Comparison of ENCODE assay signal across 8 cellular contexts in genomic region chr1:153567621-153568366, GRCh38. TPM values are rescaled to one million over a fixed set of nuclear protein-coding genes. Genes with fewer than 3 reads are reported as not detected.
DNase-seq lines count a peak whose midpoint lies in the region; ATAC-seq, FAIRE-seq and TF ChIP-seq lines count a peak whose summit lies in the region.

No MANE protein-coding gene starts in this region.

- no peak for DNase-seq in AG04450 (ENCODE audit: low read depth, low spot score)
- peak; percentile 39 for DNase-seq in Karpas-422
- DNase-seq in activated naive CD4-positive, alpha-beta T cell treated with anti-CD3 and anti-CD28 coated beads, Interleukin-2, amount 50 U/mL, for 72 hours (ENCODE audit: low spot score in 2 of 2), result peak; percentile 67 to 72
- DNase-seq in HepG2 (ENCODE audit: low spot score), result peak; percentile 50
- no peak for DNase-seq in NCI-H187 (lab: John Stamatoyannopoulos, UW)
- DNase-seq in MV-4-11 (lab: John Stamatoyannopoulos, UW), result no peak

- BruUV-seq in HepG2 (replicated peaks; lab: Mats Ljungman, UMichigan), result no TSS peak

- H3K36me3 Mint-ChIP-seq in activated naive CD4-positive, alpha-beta T cell treated with anti-CD3 and anti-CD28 coated beads, Interleukin-2, amount 50 U/mL, for 72 hours, result no peaks in the 10 kb centered on the region

- TF ChIP-seq POLR2A in HepG2 (IDR thresholded peaks at IDR 0.05; ENCODE audit: insufficient read depth in 1 of 2, low read depth in 2 of 2, low read length in 2 of 2), result no peak

- H3K79me2 ChIP-seq in Karpas-422 (ENCODE audit: low read length), result no peaks in the 10 kb centered on the region
- H3K79me2 ChIP-seq in HepG2 (ENCODE audit: insufficient read depth, low read length), result no peaks in the 10 kb centered on the region

- H3K4me2 ChIP-seq in Karpas-422 (ENCODE audit: low read depth, low read length, poor library complexity, severe bottlenecking) (no peak overlapping the region), HepG2 (ENCODE audit: low read depth, low read length) (peak overlapping the region; percentile 82)

- H2AFZ ChIP-seq in Karpas-422 (ENCODE audit: low read length) (no peak overlapping the region), HepG2 (ENCODE audit: low read length) (no peak overlapping the region)

- H3K4me1 ChIP-seq in Karpas-422 (ENCODE audit: low read length) (peaks cover 3% of the 10 kb centered on the region; the same call in 1 of the 2 replicates), HepG2 (ENCODE audit: insufficient read depth, low read length) (peaks cover 61% of the 10 kb centered on the region), stomach smooth muscle (ENCODE audit: control insufficient read depth, insufficient read depth, low read length) (peaks cover 36% of the 10 kb centered on the region)

- WGBS in HepG2 (ENCODE audit: low lambda C conversion rate), result 85% methylated on average over 22 of the region's 22 CpGs

- no peak for TF ChIP-seq RAD21 in HepG2 (CRISPR knock-in tag; IDR thresholded peaks at IDR 0.05)

- H3K4me3 ChIP-seq in AG04450 (ENCODE audit: low read depth, low read length) (no peak overlapping the region), Karpas-422 (ENCODE audit: low read length) (no peak overlapping the region), HepG2 (replicated peaks in 1 of 3; ENCODE audit: insufficient read depth in 1 of 3, low read depth in 2 of 3, low read length in 3 of 3) (peak overlapping the region in 1 of 3 experiments; percentile 59; a peak in 2 of 6 replicates), stomach smooth muscle (ENCODE audit: low read length in 2 of 2) (peak overlapping the region; percentile 60 to 73)

- H4K20me1 ChIP-seq in Karpas-422 (ENCODE audit: insufficient read depth, low read depth, low read length) (no peaks in the 10 kb centered on the region), HepG2 (ENCODE audit: insufficient read depth, low read length) (no peaks in the 10 kb centered on the region)

- H3K27ac Mint-ChIP-seq in activated naive CD4-positive, alpha-beta T cell treated with anti-CD3 and anti-CD28 coated beads, Interleukin-2, amount 50 U/mL, for 72 hours, result peak overlapping the region; percentile 81 to 99

- peak overlapping the region; percentile 100 for H3K27ac ChIP-seq in AG04450 (ENCODE audit: low read depth, low read length)
- no peak overlapping the region for H3K27ac ChIP-seq in Karpas-422 (ENCODE audit: low read length)
- H3K27ac ChIP-seq in HepG2 (ENCODE audit: extremely low read length, insufficient read depth, low read length), result peak overlapping the region; percentile 32
- H3K27ac ChIP-seq in stomach smooth muscle (ENCODE audit: low read length), result peak overlapping the region; percentile 46

- H3K9me2 ChIP-seq in Karpas-422 (replicated peaks; ENCODE audit: insufficient read depth, low read length), result no peaks in the 10 kb centered on the region

- H3K27me3 ChIP-seq in AG04450 (ENCODE audit: control insufficient read depth, insufficient read depth, low read length) (no peaks in the 10 kb centered on the region), Karpas-422 (ENCODE audit: low read length) (no peaks in the 10 kb centered on the region), HepG2 (ENCODE audit: control insufficient read depth in 1 of 2, insufficient read depth in 2 of 2, low read length in 2 of 2) (no peaks in the 10 kb centered on the region), stomach smooth muscle (ENCODE audit: control insufficient read depth in 1 of 2, insufficient read depth in 2 of 2, low read length in 2 of 2) (no peaks in the 10 kb centered on the region)

- POLR2A ChIA-PET in AG04450 (lab: Yijun Ruan, JAX), result interaction anchor here (1.1 to 2.4 kb wide), 6 partner anchors 32 to 423 kb away, joined by 3 to 20 read pairs (median 6); partner anchors contain the start of genes CHTOP, RPS27, S100A1 and S100A13
- POLR2A ChIA-PET in HepG2 (lab: Yijun Ruan, JAX), result interaction anchor here (0.8 to 1.8 kb wide), 12 partner anchors 11 to 201 kb away, joined by 3 to 19 read pairs (median 5); partner anchors contain the start of genes CHTOP, INTS3, S100A13 and S100A16

- H3K9me3 ChIP-seq in AG04450 (ENCODE audit: control insufficient read depth, insufficient read depth, low read length) (no peaks in the 10 kb centered on the region), Karpas-422 (ENCODE audit: low read length) (no peaks in the 10 kb centered on the region), HepG2 (ENCODE audit: low read length) (no peaks in the 10 kb centered on the region), stomach smooth muscle (ENCODE audit: control insufficient read depth in 2 of 2, low read length in 2 of 2) (no peaks in the 10 kb centered on the region)

- in situ Hi-C loops in HepG2 (cut with HindIII; ENCODE audit: extremely low pct_ligation_motif_present, low pct_unique_long_range_greater_than_20kb), result loop anchor here (5.0 kb wide), 2 partner anchors 35 to 60 kb away; no protein-coding TSS in a partner anchor

- FAIRE-seq in HepG2 (lab: Jason Lieb, UNC), result no peak

- ATAC-seq in activated naive CD4-positive, alpha-beta T cell treated with anti-CD3 and anti-CD28 coated beads, Interleukin-2, amount 50 U/mL, for 72 hours, result peak; percentile 32 to 68
- ATAC-seq in HepG2, result no peak
- no peak for ATAC-seq in GM21528 (IDR thresholded peaks at IDR 0.05; ENCODE audit: low FRiP score, unreplicated experiment)

- H3K9me3 Mint-ChIP-seq in activated naive CD4-positive, alpha-beta T cell treated with anti-CD3 and anti-CD28 coated beads, Interleukin-2, amount 50 U/mL, for 72 hours, result no peaks in the 10 kb centered on the region

- H3K9ac ChIP-seq in Karpas-422 (ENCODE audit: low read length) (no peak overlapping the region), HepG2 (ENCODE audit: insufficient read depth, low read depth, low read length) (peak overlapping the region; percentile 29; the same call in 1 of the 2 replicates), stomach smooth muscle (ENCODE audit: low read length in 2 of 2) (peak overlapping the region; percentile 64 to 71)

- TF ChIP-seq CTCF in AG04450 (IDR thresholded peaks at IDR 0.05; ENCODE audit: low read depth, low read length), result no peak
- no peak for TF ChIP-seq CTCF in HepG2 (CRISPR knock-in tag; IDR thresholded peaks at IDR 0.05)

- TF ChIP-seq EP300 in HepG2 (IDR thresholded peaks at IDR 0.05; ENCODE audit: low read depth in 2 of 2, low read length in 2 of 2) (no peak), HepG2 (CRISPR knock-in tag; IDR thresholded peaks at IDR 0.05; ENCODE audit: borderline replicate concordance) (no peak)

- H3K36me3 ChIP-seq in Karpas-422 (ENCODE audit: insufficient read depth, low read length) (no peaks in the 10 kb centered on the region), HepG2 (replicated peaks in 1 of 2; ENCODE audit: control insufficient read depth in 1 of 2, insufficient read depth in 2 of 2, low read length in 2 of 2) (no peaks in the 10 kb centered on the region), stomach smooth muscle (ENCODE audit: control insufficient read depth in 2 of 2, insufficient read depth in 2 of 2, low read length in 2 of 2) (no peaks in the 10 kb centered on the region)

- intact Hi-C loops in HepG2 (cut with micrococcal nuclease; ENCODE audit: unreplicated experiment), result loop anchor here (1.0 kb wide), 2 partner anchors 34 to 56 kb away; no protein-coding TSS in a partner anchor

- CTCF ChIA-PET in AG04450 (lab: Charles Lee), result interaction anchor here (0.5 to 7.0 kb wide), 27 partner anchors 9 to 218 kb away, joined by 3 to 165 read pairs (median 5); partner anchors contain the start of genes S100A13, S100A5 and S100A6
- CTCF ChIA-PET in HepG2 (lab: Yijun Ruan, JAX; ENCODE audit: low intra/inter-chr PET ratio, low total read pairs), result interaction anchor here (2.9 to 3.5 kb wide), 2 partner anchors 35 to 57 kb away, joined by 42 to 63 read pairs; no protein-coding TSS in a partner anchor

RNA-seq across cellular contexts. Expression of gene S100A2, which starts 2.1 kb away (rescaled TPM):
- 3.9 and 5.2 TPM in 2 replicates for polyA plus RNA-seq in AG04450 (2011; rRNA removed)
- polyA minus RNA-seq in AG04450 (2011; rRNA and poly(A)+ RNA removed), result 1.3 and 3.0 TPM in 2 replicates
- total RNA-seq in Karpas-422 (2014; rRNA removed; shearing (Covaris generic); ENCODE audit: low replicate concordance), result not detected in 2 replicates
- 1 to 10 TPM; 1.0 to 7.8 TPM for total RNA-seq in activated naive CD4-positive, alpha-beta T cell treated with anti-CD3 and anti-CD28 coated beads, Interleukin-2, amount 50 U/mL, for 72 hours
- 1.2 and 1.4 TPM in 2 replicates for total RNA-seq in HepG2 (2016; rRNA removed; fragmentation: Illumina TruSeq; extraction: Trizol)
- 2.0 and 3.0 TPM in 2 replicates for total RNA-seq in HepG2 (2016; cell fraction: cytosol; rRNA removed; fragmentation: Illumina TruSeq; extraction: Trizol; ENCODE audit: low read depth)
- total RNA-seq in HepG2 (2016; cell fraction: insoluble cytoplasmic fraction; rRNA removed; fragmentation: Illumina TruSeq; extraction: Trizol), result 1.6 and 2.1 TPM in 2 replicates
- 2.0 and 2.6 TPM in 2 replicates for total RNA-seq in HepG2 (2016; cell fraction: membrane; rRNA removed; fragmentation: Illumina TruSeq; extraction: Trizol)
- 0.50 and 1.2 TPM in 2 replicates for total RNA-seq in HepG2 (2016; cell fraction: nucleus; rRNA removed; fragmentation: Illumina TruSeq; extraction: Trizol)
- polyA plus RNA-seq in HepG2 (2011; rRNA removed), result 1.2 and 1.4 TPM in 2 replicates
- polyA plus RNA-seq in HepG2 (2011; cell fraction: cytosol; rRNA removed), result 1.2 and 1.7 TPM in 2 replicates
- 0.52 and 0.93 TPM in 2 replicates for polyA plus RNA-seq in HepG2 (2011; cell fraction: nucleus; rRNA removed)
- 0.30 and 1.1 TPM in 2 replicates for polyA plus RNA-seq in HepG2 (2012)
- polyA plus RNA-seq in HepG2 (2016; cell fraction: cytosol; fragmentation: Illumina TruSeq; extraction: Trizol; ENCODE audit: low read depth), result 1.6 and 1.8 TPM in 2 replicates
- 1.6 TPM in 2 replicates for polyA plus RNA-seq in HepG2 (2016; cell fraction: insoluble cytoplasmic fraction; fragmentation: Illumina TruSeq; extraction: Trizol; ENCODE audit: low read depth)
- 1.9 and 2.6 TPM in 2 replicates for polyA plus RNA-seq in HepG2 (2016; cell fraction: membrane; fragmentation: Illumina TruSeq; extraction: Trizol; ENCODE audit: low read depth)
- polyA plus RNA-seq in HepG2 (2016; cell fraction: nucleus; fragmentation: Illumina TruSeq; extraction: Trizol; ENCODE audit: insufficient read depth, low read depth), result 1.4 and 1.6 TPM in 2 replicates
- polyA minus RNA-seq in HepG2 (2011; rRNA and poly(A)+ RNA removed; ENCODE audit: low replicate concordance), result 8.7 TPM in 1 of 2 replicates, not detected in the other
- not detected in 2 replicates for polyA minus RNA-seq in HepG2 (2011; cell fraction: cytosol; rRNA and poly(A)+ RNA removed)
- 0.99 TPM in 1 of 2 replicates, not detected in the other for polyA minus RNA-seq in HepG2 (2011; cell fraction: nucleus; rRNA and poly(A)+ RNA removed)

RNA-seq across cellular contexts. Expression of gene S100A3, which starts 18.7 kb away (rescaled TPM):
- polyA plus RNA-seq in AG04450 (2011; rRNA removed) (1.8 and 3.2 TPM in 2 replicates), HepG2 (2011; rRNA removed) (3.6 and 4.5 TPM in 2 replicates)
- 1.6 and 2.1 TPM in 2 replicates for polyA minus RNA-seq in AG04450 (2011; rRNA and poly(A)+ RNA removed)
- total RNA-seq in Karpas-422 (2014; rRNA removed; shearing (Covaris generic); ENCODE audit: low replicate concordance), result not detected in 2 replicates
- total RNA-seq in activated naive CD4-positive, alpha-beta T cell treated with anti-CD3 and anti-CD28 coated beads, Interleukin-2, amount 50 U/mL, for 72 hours, result not detected
- 2.5 and 2.8 TPM in 2 replicates for total RNA-seq in HepG2 (2016; rRNA removed; fragmentation: Illumina TruSeq; extraction: Trizol)
- total RNA-seq in HepG2 (2016; cell fraction: cytosol; rRNA removed; fragmentation: Illumina TruSeq; extraction: Trizol; ENCODE audit: low read depth), result 1.4 and 1.9 TPM in 2 replicates
- total RNA-seq in HepG2 (2016; cell fraction: insoluble cytoplasmic fraction; rRNA removed; fragmentation: Illumina TruSeq; extraction: Trizol), result 2.1 and 3.0 TPM in 2 replicates
- 1.7 and 2.1 TPM in 2 replicates for total RNA-seq in HepG2 (2016; cell fraction: membrane; rRNA removed; fragmentation: Illumina TruSeq; extraction: Trizol)
- total RNA-seq in HepG2 (2016; cell fraction: nucleus; rRNA removed; fragmentation: Illumina TruSeq; extraction: Trizol), result 0.63 and 0.65 TPM in 2 replicates
- polyA plus RNA-seq in HepG2 (2011; cell fraction: cytosol; rRNA removed), result 3.2 and 7.2 TPM in 2 replicates
- polyA plus RNA-seq in HepG2 (2011; cell fraction: nucleus; rRNA removed), result 1.4 and 1.7 TPM in 2 replicates
- 0.36 and 0.80 TPM in 2 replicates for polyA plus RNA-seq in HepG2 (2012)
- 1.4 and 2.2 TPM in 2 replicates for polyA plus RNA-seq in HepG2 (2016; cell fraction: cytosol; fragmentation: Illumina TruSeq; extraction: Trizol; ENCODE audit: low read depth)
- 3.6 and 3.7 TPM in 2 replicates for polyA plus RNA-seq in HepG2 (2016; cell fraction: insoluble cytoplasmic fraction; fragmentation: Illumina TruSeq; extraction: Trizol; ENCODE audit: low read depth)
- 1.8 TPM in 2 replicates for polyA plus RNA-seq in HepG2 (2016; cell fraction: membrane; fragmentation: Illumina TruSeq; extraction: Trizol; ENCODE audit: low read depth)
- 2.5 and 2.6 TPM in 2 replicates for polyA plus RNA-seq in HepG2 (2016; cell fraction: nucleus; fragmentation: Illumina TruSeq; extraction: Trizol; ENCODE audit: insufficient read depth, low read depth)
- 5.2 and 5.8 TPM in 2 replicates for polyA minus RNA-seq in HepG2 (2011; rRNA and poly(A)+ RNA removed; ENCODE audit: low replicate concordance)
- polyA minus RNA-seq in HepG2 (2011; cell fraction: cytosol; rRNA and poly(A)+ RNA removed), result 1.8 TPM in 1 of 2 replicates, not detected in the other
- polyA minus RNA-seq in HepG2 (2011; cell fraction: nucleus; rRNA and poly(A)+ RNA removed), result 0.90 TPM in 1 of 2 replicates, not detected in the other

RNA-seq across cellular contexts. Expression of gene S100A4, which starts 22.2 kb away (rescaled TPM):
- 20.0 and 20.7 TPM in 2 replicates for polyA plus RNA-seq in AG04450 (2011; rRNA removed)
- 3.6 and 5.1 TPM in 2 replicates for polyA minus RNA-seq in AG04450 (2011; rRNA and poly(A)+ RNA removed)
- total RNA-seq in Karpas-422 (2014; rRNA removed; shearing (Covaris generic); ENCODE audit: low replicate concordance), result 1.2 TPM in 1 of 2 replicates, not detected in the other
- 100 to 1,000 TPM; 186 to 368 TPM for total RNA-seq in activated naive CD4-positive, alpha-beta T cell treated with anti-CD3 and anti-CD28 coated beads, Interleukin-2, amount 50 U/mL, for 72 hours
- 20.2 and 24.5 TPM in 2 replicates for total RNA-seq in HepG2 (2016; rRNA removed; fragmentation: Illumina TruSeq; extraction: Trizol)
- total RNA-seq in HepG2 (2016; cell fraction: cytosol; rRNA removed; fragmentation: Illumina TruSeq; extraction: Trizol; ENCODE audit: low read depth), result 10.5 and 12.8 TPM in 2 replicates
- total RNA-seq in HepG2 (2016; cell fraction: insoluble cytoplasmic fraction; rRNA removed; fragmentation: Illumina TruSeq; extraction: Trizol), result 20.9 and 28.0 TPM in 2 replicates
- 10.0 and 12.0 TPM in 2 replicates for total RNA-seq in HepG2 (2016; cell fraction: membrane; rRNA removed; fragmentation: Illumina TruSeq; extraction: Trizol)
- total RNA-seq in HepG2 (2016; cell fraction: nucleus; rRNA removed; fragmentation: Illumina TruSeq; extraction: Trizol), result 9.7 and 12.1 TPM in 2 replicates
- 9.6 and 12.9 TPM in 2 replicates for polyA plus RNA-seq in HepG2 (2011; rRNA removed)
- polyA plus RNA-seq in HepG2 (2011; cell fraction: cytosol; rRNA removed), result 9.3 and 18.7 TPM in 2 replicates
- polyA plus RNA-seq in HepG2 (2011; cell fraction: nucleus; rRNA removed), result 3.3 and 3.4 TPM in 2 replicates
- 6.0 and 7.5 TPM in 2 replicates for polyA plus RNA-seq in HepG2 (2012)
- polyA plus RNA-seq in HepG2 (2016; cell fraction: cytosol; fragmentation: Illumina TruSeq; extraction: Trizol; ENCODE audit: low read depth), result 9.9 and 13.6 TPM in 2 replicates
- polyA plus RNA-seq in HepG2 (2016; cell fraction: insoluble cytoplasmic fraction; fragmentation: Illumina TruSeq; extraction: Trizol; ENCODE audit: low read depth), result 25.0 and 26.5 TPM in 2 replicates
- polyA plus RNA-seq in HepG2 (2016; cell fraction: membrane; fragmentation: Illumina TruSeq; extraction: Trizol; ENCODE audit: low read depth), result 7.8 and 8.2 TPM in 2 replicates
- 13.5 and 17.9 TPM in 2 replicates for polyA plus RNA-seq in HepG2 (2016; cell fraction: nucleus; fragmentation: Illumina TruSeq; extraction: Trizol; ENCODE audit: insufficient read depth, low read depth)
- 2.2 and 807 TPM in 2 replicates for polyA minus RNA-seq in HepG2 (2011; rRNA and poly(A)+ RNA removed; ENCODE audit: low replicate concordance)
- 4.3 and 4.7 TPM in 2 replicates for polyA minus RNA-seq in HepG2 (2011; cell fraction: cytosol; rRNA and poly(A)+ RNA removed)
- polyA minus RNA-seq in HepG2 (2011; cell fraction: nucleus; rRNA and poly(A)+ RNA removed), result 3.5 and 4.6 TPM in 2 replicates

RNA-seq across cellular contexts. Expression of gene S100A5, which starts 27.1 kb away (rescaled TPM):
- polyA plus RNA-seq in AG04450 (2011; rRNA removed), result 0.25 and 0.42 TPM in 2 replicates
- polyA minus RNA-seq in AG04450 (2011; rRNA and poly(A)+ RNA removed), result not detected in 2 replicates
- total RNA-seq in Karpas-422 (2014; rRNA removed; shearing (Covaris generic); ENCODE audit: low replicate concordance), result not detected in 2 replicates
- 1 to 10 TPM; 2.0 to 3.9 TPM for total RNA-seq in activated naive CD4-positive, alpha-beta T cell treated with anti-CD3 and anti-CD28 coated beads, Interleukin-2, amount 50 U/mL, for 72 hours
- not detected in 2 replicates for total RNA-seq in HepG2 (2016; rRNA removed; fragmentation: Illumina TruSeq; extraction: Trizol)
- total RNA-seq in HepG2 (2016; cell fraction: cytosol; rRNA removed; fragmentation: Illumina TruSeq; extraction: Trizol; ENCODE audit: low read depth), result not detected in 2 replicates
- not detected in 2 replicates for total RNA-seq in HepG2 (2016; cell fraction: insoluble cytoplasmic fraction; rRNA removed; fragmentation: Illumina TruSeq; extraction: Trizol)
- not detected in 2 replicates for total RNA-seq in HepG2 (2016; cell fraction: membrane; rRNA removed; fragmentation: Illumina TruSeq; extraction: Trizol)
- total RNA-seq in HepG2 (2016; cell fraction: nucleus; rRNA removed; fragmentation: Illumina TruSeq; extraction: Trizol), result not detected in 2 replicates
- polyA plus RNA-seq in HepG2 (2011; rRNA removed), result not detected in 2 replicates
- polyA plus RNA-seq in HepG2 (2011; cell fraction: cytosol; rRNA removed), result not detected in 2 replicates
- 0.71 TPM in 1 of 2 replicates, not detected in the other for polyA plus RNA-seq in HepG2 (2011; cell fraction: nucleus; rRNA removed)
- not detected in 2 replicates for polyA plus RNA-seq in HepG2 (2012)
- not detected in 2 replicates for polyA plus RNA-seq in HepG2 (2016; cell fraction: cytosol; fragmentation: Illumina TruSeq; extraction: Trizol; ENCODE audit: low read depth)
- not detected in 2 replicates for polyA plus RNA-seq in HepG2 (2016; cell fraction: insoluble cytoplasmic fraction; fragmentation: Illumina TruSeq; extraction: Trizol; ENCODE audit: low read depth)
- not detected in 2 replicates for polyA plus RNA-seq in HepG2 (2016; cell fraction: membrane; fragmentation: Illumina TruSeq; extraction: Trizol; ENCODE audit: low read depth)
- not detected in 2 replicates for polyA plus RNA-seq in HepG2 (2016; cell fraction: nucleus; fragmentation: Illumina TruSeq; extraction: Trizol; ENCODE audit: insufficient read depth, low read depth)
- polyA minus RNA-seq in HepG2 (2011; rRNA and poly(A)+ RNA removed; ENCODE audit: low replicate concordance), result not detected in 2 replicates
- not detected in 2 replicates for polyA minus RNA-seq in HepG2 (2011; cell fraction: cytosol; rRNA and poly(A)+ RNA removed)
- polyA minus RNA-seq in HepG2 (2011; cell fraction: nucleus; rRNA and poly(A)+ RNA removed), result not detected in 2 replicates

RNA-seq across cellular contexts. Expression of gene S100A6, which starts 32.0 kb away (rescaled TPM):
- polyA plus RNA-seq in AG04450 (2011; rRNA removed) (1,379 and 2,089 TPM in 2 replicates), HepG2 (2011; rRNA removed) (72.9 and 82.2 TPM in 2 replicates)
- polyA minus RNA-seq in AG04450 (2011; rRNA and poly(A)+ RNA removed), result 566 and 765 TPM in 2 replicates
- total RNA-seq in Karpas-422 (2014; rRNA removed; shearing (Covaris generic); ENCODE audit: low replicate concordance), result 26.8 and 43.3 TPM in 2 replicates
- 100 to 1,000 TPM; 260 to 445 TPM for total RNA-seq in activated naive CD4-positive, alpha-beta T cell treated with anti-CD3 and anti-CD28 coated beads, Interleukin-2, amount 50 U/mL, for 72 hours
- total RNA-seq in HepG2 (2016; rRNA removed; fragmentation: Illumina TruSeq; extraction: Trizol), result 85.0 and 87.3 TPM in 2 replicates
- 95.2 and 111 TPM in 2 replicates for total RNA-seq in HepG2 (2016; cell fraction: cytosol; rRNA removed; fragmentation: Illumina TruSeq; extraction: Trizol; ENCODE audit: low read depth)
- 89.3 and 95.9 TPM in 2 replicates for total RNA-seq in HepG2 (2016; cell fraction: insoluble cytoplasmic fraction; rRNA removed; fragmentation: Illumina TruSeq; extraction: Trizol)
- total RNA-seq in HepG2 (2016; cell fraction: membrane; rRNA removed; fragmentation: Illumina TruSeq; extraction: Trizol), result 73.2 and 86.0 TPM in 2 replicates
- total RNA-seq in HepG2 (2016; cell fraction: nucleus; rRNA removed; fragmentation: Illumina TruSeq; extraction: Trizol), result 41.0 and 44.0 TPM in 2 replicates
- polyA plus RNA-seq in HepG2 (2011; cell fraction: cytosol; rRNA removed), result 27.1 and 54.2 TPM in 2 replicates
- polyA plus RNA-seq in HepG2 (2011; cell fraction: nucleus; rRNA removed), result 21.4 and 24.5 TPM in 2 replicates
- polyA plus RNA-seq in HepG2 (2012), result 25.8 and 48.9 TPM in 2 replicates
- 88.0 and 125 TPM in 2 replicates for polyA plus RNA-seq in HepG2 (2016; cell fraction: cytosol; fragmentation: Illumina TruSeq; extraction: Trizol; ENCODE audit: low read depth)
- 75.5 and 87.1 TPM in 2 replicates for polyA plus RNA-seq in HepG2 (2016; cell fraction: insoluble cytoplasmic fraction; fragmentation: Illumina TruSeq; extraction: Trizol; ENCODE audit: low read depth)
- 64.5 and 81.1 TPM in 2 replicates for polyA plus RNA-seq in HepG2 (2016; cell fraction: membrane; fragmentation: Illumina TruSeq; extraction: Trizol; ENCODE audit: low read depth)
- 81.0 and 88.7 TPM in 2 replicates for polyA plus RNA-seq in HepG2 (2016; cell fraction: nucleus; fragmentation: Illumina TruSeq; extraction: Trizol; ENCODE audit: insufficient read depth, low read depth)
- polyA minus RNA-seq in HepG2 (2011; rRNA and poly(A)+ RNA removed; ENCODE audit: low replicate concordance), result 67.0 and 985 TPM in 2 replicates
- 46.8 and 61.9 TPM in 2 replicates for polyA minus RNA-seq in HepG2 (2011; cell fraction: cytosol; rRNA and poly(A)+ RNA removed)
- 10.4 and 13.5 TPM in 2 replicates for polyA minus RNA-seq in HepG2 (2011; cell fraction: nucleus; rRNA and poly(A)+ RNA removed)

Comparison
In these comparisons a context has a peak if more than half of its experiments do, and no peak if none do; other contexts are left out.
1. DNase-seq: peak in Karpas-422 (single experiment), activated naive CD4-positive, alpha-beta T cell treated with anti-CD3 and anti-CD28 coated beads, Interleukin-2, amount 50 U/mL, for 72 hours (2 of 2) and HepG2 (single experiment); none in AG04450 (single experiment), NCI-H187 (0 of 2) and MV-4-11 (single experiment).
2. H3K4me3 ChIP-seq: peak in stomach smooth muscle (2 of 2); none in AG04450 (single experiment) and Karpas-422 (single experiment).
3. ATAC-seq: peak in activated naive CD4-positive, alpha-beta T cell treated with anti-CD3 and anti-CD28 coated beads, Interleukin-2, amount 50 U/mL, for 72 hours (2 of 2); none in HepG2 (single experiment) and GM21528 (single experiment).